1 cellular context compared by ENCODE assay signal in genomic region chr19:45154064-45154827, GRCh38.
TF ChIP-seq lines count a peak whose summit lies in the region.

No MANE protein-coding gene starts in this region.

TF ChIP-seq in HEK293, 187 proteins besides CTCF, POLR2A, EP300 and RAD21 (continued from another document):
- TF ChIP-seq, protein P1, sequence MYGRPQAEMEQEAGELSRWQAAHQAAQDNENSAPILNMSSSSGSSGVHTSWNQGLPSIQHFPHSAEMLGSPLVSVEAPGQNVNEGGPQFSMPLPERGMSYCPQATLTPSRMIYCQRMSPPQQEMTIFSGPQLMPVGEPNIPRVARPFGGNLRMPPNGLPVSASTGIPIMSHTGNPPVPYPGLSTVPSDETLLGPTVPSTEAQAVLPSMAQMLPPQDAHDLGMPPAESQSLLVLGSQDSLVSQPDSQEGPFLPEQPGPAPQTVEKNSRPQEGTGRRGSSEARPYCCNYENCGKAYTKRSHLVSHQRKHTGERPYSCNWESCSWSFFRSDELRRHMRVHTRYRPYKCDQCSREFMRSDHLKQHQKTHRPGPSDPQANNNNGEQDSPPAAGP (tag by site-specific recombination; IDR thresholded peaks at IDR 0.05), result peak; percentile 38; the same call in 1 of the 2 replicates
- TF ChIP-seq, protein P2, sequence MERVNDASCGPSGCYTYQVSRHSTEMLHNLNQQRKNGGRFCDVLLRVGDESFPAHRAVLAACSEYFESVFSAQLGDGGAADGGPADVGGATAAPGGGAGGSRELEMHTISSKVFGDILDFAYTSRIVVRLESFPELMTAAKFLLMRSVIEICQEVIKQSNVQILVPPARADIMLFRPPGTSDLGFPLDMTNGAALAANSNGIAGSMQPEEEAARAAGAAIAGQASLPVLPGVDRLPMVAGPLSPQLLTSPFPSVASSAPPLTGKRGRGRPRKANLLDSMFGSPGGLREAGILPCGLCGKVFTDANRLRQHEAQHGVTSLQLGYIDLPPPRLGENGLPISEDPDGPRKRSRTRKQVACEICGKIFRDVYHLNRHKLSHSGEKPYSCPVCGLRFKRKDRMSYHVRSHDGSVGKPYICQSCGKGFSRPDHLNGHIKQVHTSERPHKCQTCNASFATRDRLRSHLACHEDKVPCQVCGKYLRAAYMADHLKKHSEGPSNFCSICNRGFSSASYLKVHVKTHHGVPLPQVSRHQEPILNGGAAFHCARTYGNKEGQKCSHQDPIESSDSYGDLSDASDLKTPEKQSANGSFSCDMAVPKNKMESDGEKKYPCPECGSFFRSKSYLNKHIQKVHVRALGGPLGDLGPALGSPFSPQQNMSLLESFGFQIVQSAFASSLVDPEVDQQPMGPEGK (tag by site-specific recombination; IDR thresholded peaks at IDR 0.05), result peak; percentile 35; the same call in 1 of the 2 replicates
TF ChIP-seq in HEK293: peak in this region for 14.
